9 cellular contexts compared by ENCODE assay signal in the genomic region with DNA sequence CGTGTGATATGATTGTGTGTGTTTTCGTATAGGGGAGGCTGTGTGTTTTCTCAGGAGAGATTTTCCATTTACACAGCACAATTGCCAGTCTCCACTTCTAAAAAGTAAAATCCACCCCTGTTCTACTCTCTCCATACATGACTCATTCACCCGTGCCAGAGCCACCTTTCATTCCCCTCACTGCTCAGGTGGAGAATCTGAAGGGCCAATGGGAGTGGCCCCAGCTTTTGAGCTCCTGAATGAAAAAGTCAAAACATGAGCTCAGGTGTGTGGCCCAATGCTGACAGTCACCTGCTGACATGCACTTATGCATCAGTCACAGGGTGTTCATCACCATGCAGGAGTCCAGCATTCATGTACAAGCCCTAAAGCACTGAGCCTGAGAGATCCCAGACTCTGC. TPM values are rescaled to one million over a fixed set of nuclear protein-coding genes. Genes with fewer than 3 reads are reported as not detected.
"Had no signal": no experiment of that assay in that cellular context is flagged by ENCODE, and none has a peak within 500 bp of the region (broad histone marks: within the 10 kb centered on the region; RNA-seq: fewer than 3 reads in every experiment).

No MANE protein-coding gene starts in this region.

RNA-seq across cellular contexts. Expression of a gene that starts 55.4 kb away (rescaled TPM):
- total RNA-seq: cerebellum, esophagus muscularis mucosa, fibroblast of villous mesenchyme, left lobe of liver, lower lobe of right lung, lung microvascular endothelial cell, mesothelial cell of epicardium, myocyte had no signal
- polyA plus RNA-seq: endothelial cell of umbilical vein had no signal
